1 cellular context compared by ENCODE assay signal in genomic region chr1:203327684-203328457, GRCh38.
A peak's percentile ranks its signal among the peaks of the same experiment; 100 is the strongest.
TF ChIP-seq lines count a peak whose summit lies in the region.

No MANE protein-coding gene starts in this region.

TF ChIP-seq in H1, 55 proteins besides CTCF, POLR2A, EP300 and RAD21:
- TF ChIP-seq NRF1 (IDR thresholded peaks at IDR 0.05; ENCODE audit: low read depth, low read length), result no peak
- TF ChIP-seq SRF (IDR thresholded peaks at IDR 0.05; ENCODE audit: low read depth, low read length), result no peak
- no peak for TF ChIP-seq TAF7 (optimal IDR thresholded peaks at IDR 0.05; ENCODE audit: borderline replicate concordance, low read depth, low read length)
- no peak; the same call in 1 of the 2 replicates for TF ChIP-seq TAF1 (IDR thresholded peaks at IDR 0.05; ENCODE audit: low read depth, low read length)
- TF ChIP-seq CBX8 (IDR thresholded peaks at IDR 0.05; ENCODE audit: borderline replicate concordance, low read depth, low read length), result no peak
- TF ChIP-seq CBX5 (IDR thresholded peaks at IDR 0.05; ENCODE audit: low read depth, low read length), result no peak
- TF ChIP-seq CHD2 (IDR thresholded peaks at IDR 0.05; ENCODE audit: low read length), result 0 out of 2 replicates have a peak, but pooled peaks have one; percentile 0
- no peak for TF ChIP-seq BACH1 (IDR thresholded peaks at IDR 0.05; ENCODE audit: low read length)
- TF ChIP-seq JUND (IDR thresholded peaks at IDR 0.05; ENCODE audit: low read length), result no peak
- no peak for TF ChIP-seq ATF3 (IDR thresholded peaks at IDR 0.05; ENCODE audit: insufficient read depth, low read depth, low read length)
- TF ChIP-seq TEAD4 (IDR thresholded peaks at IDR 0.05; ENCODE audit: low read depth, low read length), result no peak
- peak; percentile 69; the same call in 1 of the 2 replicates for TF ChIP-seq ATF2 (IDR thresholded peaks at IDR 0.05; ENCODE audit: low read length)
- peak; percentile 80; the same call in 1 of the 2 replicates for TF ChIP-seq YY1 (IDR thresholded peaks at IDR 0.05; ENCODE audit: low read depth, low read length)
- no peak for TF ChIP-seq SIX5 (IDR thresholded peaks at IDR 0.05; ENCODE audit: low read depth, low read length)
- TF ChIP-seq SIRT6 (IDR thresholded peaks at IDR 0.05; ENCODE audit: low read length), result no peak
- TF ChIP-seq RXRA (IDR thresholded peaks at IDR 0.05; ENCODE audit: insufficient read depth, low read depth, low read length), result no peak
- no peak for TF ChIP-seq SP2 (IDR thresholded peaks at IDR 0.05; ENCODE audit: low read length)
- 0 out of 2 replicates have a peak, but pooled peaks have one; percentile 55 for TF ChIP-seq TCF12 (IDR thresholded peaks at IDR 0.05; ENCODE audit: low read depth, low read length)
- TF ChIP-seq HDAC6 (IDR thresholded peaks at IDR 0.05; ENCODE audit: low read depth, low read length), result no peak
- TF ChIP-seq RNF2 (IDR thresholded peaks at IDR 0.05; ENCODE audit: borderline replicate concordance, low read depth, low read length, missing control alignments, poor library complexity, severe bottlenecking), result no peak
- TF ChIP-seq CREB1 (IDR thresholded peaks at IDR 0.05), result no peak; the same call in 1 of the 2 replicates
- TF ChIP-seq NANOG (IDR thresholded peaks at IDR 0.05; ENCODE audit: insufficient read depth, low read depth, low read length, poor library complexity, severe bottlenecking), result no peak
- TF ChIP-seq BCL11A (IDR thresholded peaks at IDR 0.05; ENCODE audit: low read depth in 2 of 2, low read length in 2 of 2), result no peak
- no peak for TF ChIP-seq CHD7 (IDR thresholded peaks at IDR 0.05; ENCODE audit: insufficient replicate concordance, low read length)
- peak; percentile 96 for TF ChIP-seq KDM1A (IDR thresholded peaks at IDR 0.05; ENCODE audit: borderline replicate concordance, low read length)
- TF ChIP-seq POU5F1 (IDR thresholded peaks at IDR 0.05; ENCODE audit: low read depth, low read length), result no peak
- 0 out of 2 replicates have a peak, but pooled peaks have one; percentile 41 for TF ChIP-seq PHF8 (conservative IDR thresholded peaks at IDR 0.05; ENCODE audit: low read depth, low read length)
- TF ChIP-seq MAX (IDR thresholded peaks at IDR 0.05), result peak; percentile 79
- no peak for TF ChIP-seq ASH2L (IDR thresholded peaks at IDR 0.05; ENCODE audit: low read length)
- TF ChIP-seq CTBP2 (IDR thresholded peaks at IDR 0.05; ENCODE audit: borderline replicate concordance, insufficient read depth, insufficient read length, low read length), result no peak
- TF ChIP-seq TBP (IDR thresholded peaks at IDR 0.05; ENCODE audit: low read depth, low read length), result peak; percentile 49; the same call in 1 of the 2 replicates
- 0 out of 2 replicates have a peak, but pooled peaks have one; percentile 6 for TF ChIP-seq POLR2AphosphoS5 (IDR thresholded peaks at IDR 0.05; ENCODE audit: low read depth, low read length)
- no peak for TF ChIP-seq KDM5A (IDR thresholded peaks at IDR 0.05; ENCODE audit: low read length)
- peak; percentile 51 for TF ChIP-seq KDM4A (IDR thresholded peaks at IDR 0.05; ENCODE audit: low read depth, low read length, severe bottlenecking)
- TF ChIP-seq MAFK (IDR thresholded peaks at IDR 0.05; ENCODE audit: low read depth, low read length), result no peak
- TF ChIP-seq SUZ12 (IDR thresholded peaks at IDR 0.05; ENCODE audit: low read length), result no peak
- TF ChIP-seq FOSL1 (IDR thresholded peaks at IDR 0.05; ENCODE audit: insufficient read depth, low read depth, low read length), result no peak
- TF ChIP-seq BRCA1 (IDR thresholded peaks at IDR 0.05; ENCODE audit: low read depth, low read length), result no peak
- peak; percentile 74; the same call in 1 of the 2 replicates for TF ChIP-seq E2F6 (IDR thresholded peaks at IDR 0.05)
- peak; percentile 57 for TF ChIP-seq CEBPB (IDR thresholded peaks at IDR 0.05; ENCODE audit: low read depth, low read length)
- TF ChIP-seq SP1 (IDR thresholded peaks at IDR 0.05; ENCODE audit: low read depth, low read length), result no peak
- no peak for TF ChIP-seq USF2 (IDR thresholded peaks at IDR 0.05; ENCODE audit: low read length)
- no peak for TF ChIP-seq GTF2F1 (IDR thresholded peaks at IDR 0.05; ENCODE audit: borderline replicate concordance, low read depth, low read length)
- no peak for TF ChIP-seq EZH2 (IDR thresholded peaks at IDR 0.05; ENCODE audit: low read depth, low read length, severe bottlenecking)
- TF ChIP-seq GABPA (IDR thresholded peaks at IDR 0.05; ENCODE audit: borderline replicate concordance, insufficient read depth, low read length), result no peak
- no peak for TF ChIP-seq RBBP5 (IDR thresholded peaks at IDR 0.05; ENCODE audit: borderline replicate concordance, low read depth, low read length)
- TF ChIP-seq ZNF274 (IDR thresholded peaks at IDR 0.05; ENCODE audit: borderline replicate concordance, extremely low read depth, low read length), result no peak
- TF ChIP-seq SIN3A (conservative IDR thresholded peaks at IDR 0.05 in 1 of 2, IDR thresholded peaks at IDR 0.05 in 1 of 2; ENCODE audit: low read depth in 1 of 2, low read length in 2 of 2), result no peak
- TF ChIP-seq HDAC2 (IDR thresholded peaks at IDR 0.05; ENCODE audit: borderline replicate concordance in 1 of 2, low read depth in 2 of 2, low read length in 2 of 2), result peak in 1 of 2 experiments; percentile 97; a peak in 1 of 4 replicates
- TF ChIP-seq RFX5 (IDR thresholded peaks at IDR 0.05; ENCODE audit: borderline replicate concordance, low read depth, low read length), result no peak
- TF ChIP-seq SP4 (IDR thresholded peaks at IDR 0.05; ENCODE audit: low read length), result no peak
- no peak for TF ChIP-seq JUN (IDR thresholded peaks at IDR 0.05; ENCODE audit: low read depth, low read length)
- TF ChIP-seq SAP30 (IDR thresholded peaks at IDR 0.05; ENCODE audit: insufficient read depth, insufficient replicate concordance, low read length), result no peak
- no peak for TF ChIP-seq CHD1 (IDR thresholded peaks at IDR 0.05; ENCODE audit: low read depth, low read length)
- TF ChIP-seq EGR1 (IDR thresholded peaks at IDR 0.05; ENCODE audit: borderline replicate concordance, low read depth, low read length), result no peak
